1 cellular context compared by ENCODE assay signal in the genomic region with DNA sequence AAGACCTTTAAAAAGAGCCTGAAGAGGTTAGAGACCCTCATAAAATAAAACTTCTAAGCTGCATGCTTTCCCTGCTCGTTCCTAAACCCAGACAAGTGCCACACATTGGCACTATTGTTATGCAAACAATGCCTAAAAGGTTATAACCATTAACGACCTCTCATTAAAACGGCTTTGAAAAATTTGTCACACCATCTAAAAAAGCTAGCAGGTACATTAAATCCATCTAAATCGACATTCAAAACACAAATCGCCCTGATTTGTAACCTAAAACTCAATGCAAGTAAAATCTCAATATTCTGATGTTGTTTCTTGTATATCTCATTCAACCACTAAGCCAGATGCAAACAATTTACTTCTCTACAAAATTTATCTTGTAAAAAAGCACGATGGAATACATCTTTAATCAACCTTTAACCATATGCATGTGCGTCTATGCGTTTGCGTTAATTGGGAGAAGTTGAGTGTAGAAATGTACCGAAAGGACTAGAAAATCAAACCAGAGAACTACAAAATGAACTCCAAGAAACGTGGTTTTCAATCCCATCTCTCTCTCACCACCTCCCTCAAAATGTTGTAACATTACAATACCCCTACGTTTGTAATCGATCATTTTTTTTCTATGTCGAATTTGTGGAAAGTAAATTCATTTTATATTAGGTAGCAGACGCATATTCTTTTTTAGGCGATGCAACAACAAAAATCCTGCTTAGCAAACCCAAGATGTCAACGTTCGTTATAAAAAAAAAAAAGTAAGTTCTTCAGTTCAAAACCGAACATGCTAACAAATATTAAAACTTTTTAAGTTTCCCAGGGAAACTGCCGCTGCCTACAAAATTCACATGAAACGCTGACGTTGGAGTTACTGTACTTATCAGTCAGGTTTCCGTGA.
TF ChIP-seq lines count a peak whose summit lies in the region.

No MANE protein-coding gene starts in this region.

TF ChIP-seq in HEK293, 187 proteins besides CTCF, POLR2A, EP300 and RAD21 (continued from another document):
- TF ChIP-seq, protein P1, sequence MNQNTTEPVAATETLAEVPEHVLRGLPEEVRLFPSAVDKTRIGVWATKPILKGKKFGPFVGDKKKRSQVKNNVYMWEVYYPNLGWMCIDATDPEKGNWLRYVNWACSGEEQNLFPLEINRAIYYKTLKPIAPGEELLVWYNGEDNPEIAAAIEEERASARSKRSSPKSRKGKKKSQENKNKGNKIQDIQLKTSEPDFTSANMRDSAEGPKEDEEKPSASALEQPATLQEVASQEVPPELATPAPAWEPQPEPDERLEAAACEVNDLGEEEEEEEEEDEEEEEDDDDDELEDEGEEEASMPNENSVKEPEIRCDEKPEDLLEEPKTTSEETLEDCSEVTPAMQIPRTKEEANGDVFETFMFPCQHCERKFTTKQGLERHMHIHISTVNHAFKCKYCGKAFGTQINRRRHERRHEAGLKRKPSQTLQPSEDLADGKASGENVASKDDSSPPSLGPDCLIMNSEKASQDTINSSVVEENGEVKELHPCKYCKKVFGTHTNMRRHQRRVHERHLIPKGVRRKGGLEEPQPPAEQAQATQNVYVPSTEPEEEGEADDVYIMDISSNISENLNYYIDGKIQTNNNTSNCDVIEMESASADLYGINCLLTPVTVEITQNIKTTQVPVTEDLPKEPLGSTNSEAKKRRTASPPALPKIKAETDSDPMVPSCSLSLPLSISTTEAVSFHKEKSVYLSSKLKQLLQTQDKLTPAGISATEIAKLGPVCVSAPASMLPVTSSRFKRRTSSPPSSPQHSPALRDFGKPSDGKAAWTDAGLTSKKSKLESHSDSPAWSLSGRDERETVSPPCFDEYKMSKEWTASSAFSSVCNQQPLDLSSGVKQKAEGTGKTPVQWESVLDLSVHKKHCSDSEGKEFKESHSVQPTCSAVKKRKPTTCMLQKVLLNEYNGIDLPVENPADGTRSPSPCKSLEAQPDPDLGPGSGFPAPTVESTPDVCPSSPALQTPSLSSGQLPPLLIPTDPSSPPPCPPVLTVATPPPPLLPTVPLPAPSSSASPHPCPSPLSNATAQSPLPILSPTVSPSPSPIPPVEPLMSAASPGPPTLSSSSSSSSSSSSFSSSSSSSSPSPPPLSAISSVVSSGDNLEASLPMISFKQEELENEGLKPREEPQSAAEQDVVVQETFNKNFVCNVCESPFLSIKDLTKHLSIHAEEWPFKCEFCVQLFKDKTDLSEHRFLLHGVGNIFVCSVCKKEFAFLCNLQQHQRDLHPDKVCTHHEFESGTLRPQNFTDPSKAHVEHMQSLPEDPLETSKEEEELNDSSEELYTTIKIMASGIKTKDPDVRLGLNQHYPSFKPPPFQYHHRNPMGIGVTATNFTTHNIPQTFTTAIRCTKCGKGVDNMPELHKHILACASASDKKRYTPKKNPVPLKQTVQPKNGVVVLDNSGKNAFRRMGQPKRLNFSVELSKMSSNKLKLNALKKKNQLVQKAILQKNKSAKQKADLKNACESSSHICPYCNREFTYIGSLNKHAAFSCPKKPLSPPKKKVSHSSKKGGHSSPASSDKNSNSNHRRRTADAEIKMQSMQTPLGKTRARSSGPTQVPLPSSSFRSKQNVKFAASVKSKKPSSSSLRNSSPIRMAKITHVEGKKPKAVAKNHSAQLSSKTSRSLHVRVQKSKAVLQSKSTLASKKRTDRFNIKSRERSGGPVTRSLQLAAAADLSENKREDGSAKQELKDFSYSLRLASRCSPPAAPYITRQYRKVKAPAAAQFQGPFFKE (tag by site-specific recombination; IDR thresholded peaks at IDR 0.05; ENCODE audit: borderline replicate concordance), result no peak
- TF ChIP-seq ZIC2 (tag by site-specific recombination; IDR thresholded peaks at IDR 0.05) (no peak), ZNF707 (tag by site-specific recombination; IDR thresholded peaks at IDR 0.05) (no peak), ZNF335 (tag by site-specific recombination; conservative IDR thresholded peaks at IDR 0.05) (no peak), ZNF792 (tag by site-specific recombination; IDR thresholded peaks at IDR 0.05) (no peak), ZBTB7A (tag by site-specific recombination; IDR thresholded peaks at IDR 0.05; ENCODE audit: low read depth) (no peak), ZNF473 (tag by site-specific recombination; IDR thresholded peaks at IDR 0.05) (no peak), ZNF629 (tag by site-specific recombination; IDR thresholded peaks at IDR 0.05) (no peak), PRDM1 (tag by site-specific recombination; IDR thresholded peaks at IDR 0.05) (no peak), ZNF747 (tag by site-specific recombination; IDR thresholded peaks at IDR 0.05) (no peak), ZNF776 (tag by site-specific recombination; IDR thresholded peaks at IDR 0.05; ENCODE audit: borderline replicate concordance) (no peak), ZNF121 (tag by site-specific recombination; IDR thresholded peaks at IDR 0.05) (no peak), ZBTB1 (tag by site-specific recombination; IDR thresholded peaks at IDR 0.05) (no peak)
- TF ChIP-seq, protein P2, sequence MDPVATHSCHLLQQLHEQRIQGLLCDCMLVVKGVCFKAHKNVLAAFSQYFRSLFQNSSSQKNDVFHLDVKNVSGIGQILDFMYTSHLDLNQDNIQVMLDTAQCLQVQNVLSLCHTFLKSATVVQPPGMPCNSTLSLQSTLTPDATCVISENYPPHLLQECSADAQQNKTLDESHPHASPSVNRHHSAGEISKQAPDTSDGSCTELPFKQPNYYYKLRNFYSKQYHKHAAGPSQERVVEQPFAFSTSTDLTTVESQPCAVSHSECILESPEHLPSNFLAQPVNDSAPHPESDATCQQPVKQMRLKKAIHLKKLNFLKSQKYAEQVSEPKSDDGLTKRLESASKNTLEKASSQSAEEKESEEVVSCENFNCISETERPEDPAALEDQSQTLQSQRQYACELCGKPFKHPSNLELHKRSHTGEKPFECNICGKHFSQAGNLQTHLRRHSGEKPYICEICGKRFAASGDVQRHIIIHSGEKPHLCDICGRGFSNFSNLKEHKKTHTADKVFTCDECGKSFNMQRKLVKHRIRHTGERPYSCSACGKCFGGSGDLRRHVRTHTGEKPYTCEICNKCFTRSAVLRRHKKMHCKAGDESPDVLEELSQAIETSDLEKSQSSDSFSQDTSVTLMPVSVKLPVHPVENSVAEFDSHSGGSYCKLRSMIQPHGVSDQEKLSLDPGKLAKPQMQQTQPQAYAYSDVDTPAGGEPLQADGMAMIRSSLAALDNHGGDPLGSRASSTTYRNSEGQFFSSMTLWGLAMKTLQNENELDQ (tag by site-specific recombination; IDR thresholded peaks at IDR 0.05; ENCODE audit: low read depth), result no peak
- TF ChIP-seq, protein P3, sequence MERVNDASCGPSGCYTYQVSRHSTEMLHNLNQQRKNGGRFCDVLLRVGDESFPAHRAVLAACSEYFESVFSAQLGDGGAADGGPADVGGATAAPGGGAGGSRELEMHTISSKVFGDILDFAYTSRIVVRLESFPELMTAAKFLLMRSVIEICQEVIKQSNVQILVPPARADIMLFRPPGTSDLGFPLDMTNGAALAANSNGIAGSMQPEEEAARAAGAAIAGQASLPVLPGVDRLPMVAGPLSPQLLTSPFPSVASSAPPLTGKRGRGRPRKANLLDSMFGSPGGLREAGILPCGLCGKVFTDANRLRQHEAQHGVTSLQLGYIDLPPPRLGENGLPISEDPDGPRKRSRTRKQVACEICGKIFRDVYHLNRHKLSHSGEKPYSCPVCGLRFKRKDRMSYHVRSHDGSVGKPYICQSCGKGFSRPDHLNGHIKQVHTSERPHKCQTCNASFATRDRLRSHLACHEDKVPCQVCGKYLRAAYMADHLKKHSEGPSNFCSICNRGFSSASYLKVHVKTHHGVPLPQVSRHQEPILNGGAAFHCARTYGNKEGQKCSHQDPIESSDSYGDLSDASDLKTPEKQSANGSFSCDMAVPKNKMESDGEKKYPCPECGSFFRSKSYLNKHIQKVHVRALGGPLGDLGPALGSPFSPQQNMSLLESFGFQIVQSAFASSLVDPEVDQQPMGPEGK (tag by site-specific recombination; IDR thresholded peaks at IDR 0.05), result no peak
- TF ChIP-seq, protein P4, sequence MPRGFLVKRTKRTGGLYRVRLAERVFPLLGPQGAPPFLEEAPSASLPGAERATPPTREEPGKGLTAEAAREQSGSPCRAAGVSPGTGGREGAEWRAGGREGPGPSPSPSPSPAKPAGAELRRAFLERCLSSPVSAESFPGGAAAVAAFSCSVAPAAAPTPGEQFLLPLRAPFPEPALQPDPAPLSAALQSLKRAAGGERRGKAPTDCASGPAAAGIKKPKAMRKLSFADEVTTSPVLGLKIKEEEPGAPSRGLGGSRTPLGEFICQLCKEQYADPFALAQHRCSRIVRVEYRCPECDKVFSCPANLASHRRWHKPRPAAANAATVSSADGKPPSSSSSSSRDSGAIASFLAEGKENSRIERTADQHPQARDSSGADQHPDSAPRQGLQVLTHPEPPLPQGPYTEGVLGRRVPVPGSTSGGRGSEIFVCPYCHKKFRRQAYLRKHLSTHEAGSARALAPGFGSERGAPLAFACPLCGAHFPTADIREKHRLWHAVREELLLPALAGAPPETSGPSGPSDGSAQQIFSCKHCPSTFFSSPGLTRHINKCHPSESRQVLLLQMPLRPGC (tag by site-specific recombination; IDR thresholded peaks at IDR 0.05), result peak; percentile 55; the same call in 1 of the 2 replicates
- TF ChIP-seq, protein P5, sequence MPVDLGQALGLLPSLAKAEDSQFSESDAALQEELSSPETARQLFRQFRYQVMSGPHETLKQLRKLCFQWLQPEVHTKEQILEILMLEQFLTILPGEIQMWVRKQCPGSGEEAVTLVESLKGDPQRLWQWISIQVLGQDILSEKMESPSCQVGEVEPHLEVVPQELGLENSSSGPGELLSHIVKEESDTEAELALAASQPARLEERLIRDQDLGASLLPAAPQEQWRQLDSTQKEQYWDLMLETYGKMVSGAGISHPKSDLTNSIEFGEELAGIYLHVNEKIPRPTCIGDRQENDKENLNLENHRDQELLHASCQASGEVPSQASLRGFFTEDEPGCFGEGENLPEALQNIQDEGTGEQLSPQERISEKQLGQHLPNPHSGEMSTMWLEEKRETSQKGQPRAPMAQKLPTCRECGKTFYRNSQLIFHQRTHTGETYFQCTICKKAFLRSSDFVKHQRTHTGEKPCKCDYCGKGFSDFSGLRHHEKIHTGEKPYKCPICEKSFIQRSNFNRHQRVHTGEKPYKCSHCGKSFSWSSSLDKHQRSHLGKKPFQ (tag by site-specific recombination; IDR thresholded peaks at IDR 0.05), result no peak
- TF ChIP-seq, protein P6, sequence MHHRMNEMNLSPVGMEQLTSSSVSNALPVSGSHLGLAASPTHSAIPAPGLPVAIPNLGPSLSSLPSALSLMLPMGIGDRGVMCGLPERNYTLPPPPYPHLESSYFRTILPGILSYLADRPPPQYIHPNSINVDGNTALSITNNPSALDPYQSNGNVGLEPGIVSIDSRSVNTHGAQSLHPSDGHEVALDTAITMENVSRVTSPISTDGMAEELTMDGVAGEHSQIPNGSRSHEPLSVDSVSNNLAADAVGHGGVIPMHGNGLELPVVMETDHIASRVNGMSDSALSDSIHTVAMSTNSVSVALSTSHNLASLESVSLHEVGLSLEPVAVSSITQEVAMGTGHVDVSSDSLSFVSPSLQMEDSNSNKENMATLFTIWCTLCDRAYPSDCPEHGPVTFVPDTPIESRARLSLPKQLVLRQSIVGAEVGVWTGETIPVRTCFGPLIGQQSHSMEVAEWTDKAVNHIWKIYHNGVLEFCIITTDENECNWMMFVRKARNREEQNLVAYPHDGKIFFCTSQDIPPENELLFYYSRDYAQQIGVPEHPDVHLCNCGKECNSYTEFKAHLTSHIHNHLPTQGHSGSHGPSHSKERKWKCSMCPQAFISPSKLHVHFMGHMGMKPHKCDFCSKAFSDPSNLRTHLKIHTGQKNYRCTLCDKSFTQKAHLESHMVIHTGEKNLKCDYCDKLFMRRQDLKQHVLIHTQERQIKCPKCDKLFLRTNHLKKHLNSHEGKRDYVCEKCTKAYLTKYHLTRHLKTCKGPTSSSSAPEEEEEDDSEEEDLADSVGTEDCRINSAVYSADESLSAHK (tag by site-specific recombination; IDR thresholded peaks at IDR 0.05), result peak; percentile 82
